8 cellular contexts compared by ENCODE assay signal in the genomic region with DNA sequence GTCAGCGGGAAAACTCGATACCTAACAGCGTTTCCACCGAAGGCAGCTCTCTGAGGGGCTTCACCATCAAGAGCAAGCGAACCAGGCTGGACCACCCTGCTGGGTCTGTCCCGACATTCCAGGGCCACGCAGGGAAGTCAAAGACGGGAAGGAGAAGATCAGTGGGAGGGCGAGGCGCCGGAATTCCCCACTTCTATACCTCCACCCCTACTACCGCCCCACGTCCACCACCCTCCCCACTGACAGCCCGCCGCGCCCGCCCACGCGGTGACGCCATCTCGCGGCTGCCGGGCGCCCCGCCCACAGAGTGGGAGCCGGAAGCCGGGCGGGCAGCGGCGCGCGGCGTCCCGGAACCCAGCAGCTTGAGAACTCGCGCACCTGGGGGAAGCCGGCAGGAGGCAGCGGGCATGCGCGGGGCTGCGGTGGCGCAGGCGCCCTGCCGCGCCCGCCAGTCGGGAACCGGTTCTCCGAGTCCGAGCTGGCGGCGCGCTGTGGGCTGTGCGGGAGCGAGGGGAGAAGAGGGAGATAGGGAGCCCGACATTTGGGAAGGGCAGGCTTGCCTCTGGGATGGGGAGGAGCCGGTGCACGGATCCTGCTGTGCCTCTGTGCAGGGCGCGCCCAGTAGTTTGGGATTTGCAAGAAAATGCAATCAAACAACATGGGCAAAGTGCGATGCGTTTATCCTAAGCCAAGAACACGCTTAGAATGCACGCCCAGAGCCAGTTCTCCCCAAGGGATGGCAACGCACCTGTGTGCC. TPM values are rescaled to one million over a fixed set of nuclear protein-coding genes. Genes with fewer than 3 reads are reported as not detected.
DNase-seq lines count a peak whose midpoint lies in the region; ATAC-seq and TF ChIP-seq lines count a peak whose summit lies in the region.

No MANE protein-coding gene starts in this region.

- H3K4me1 ChIP-seq in heart right ventricle = peaks cover 7 to 39% (median 30%) of the 10 kb centered on the region in 9 donors

- peaks cover 30% of the 10 kb centered on the region for H3K4me1 Mint-ChIP-seq in type B pancreatic cell (ENCODE audit: unreplicated experiment)

- H3K27ac ChIP-seq in adipose tissue (ENCODE audit: low read depth, low read length) = peak overlapping the region; percentile 34
- H3K27ac ChIP-seq in heart right ventricle = peak overlapping the region; percentile 14 to 95 (median 88)

- H3K36me3 ChIP-seq in heart right ventricle = no peaks in the 10 kb centered on the region

- no peaks in the 10 kb centered on the region for H3K9me3 ChIP-seq in heart right ventricle

- WGBS in adipose tissue, 3 donors = 0% methylated on average over 61 to 65 of the region's 65 CpGs
- 1% methylated on average over 64 to 65 of the region's 65 CpGs for WGBS in heart right ventricle, 2 donors

- intact Hi-C loops in heart right ventricle (cut with DNase I) (loop anchor here in 1 of 10 donors (2.0 to 10.0 kb wide), 2 partner anchors 43 to 273 kb away; a partner anchor contains a TSS), posterior cingulate gyrus (cut with DNase I) (loop anchor here (5.0 to 10.0 kb wide), 3 partner anchors 135 to 513 kb away; no protein-coding TSS in a partner anchor)

- DNase-seq in GM13976 (ENCODE audit: low spot score) = peak; percentile 91
- peak; percentile 48 for DNase-seq in NCI-H128 (lab: John Stamatoyannopoulos, UW; ENCODE audit: unreplicated experiment)
- DNase-seq in T follicular helper cell (ENCODE audit: low read depth) = peak; percentile 90
- peak; percentile 87 to 92 for DNase-seq in heart right ventricle
- peak; percentile 76 to 99 (median 84) for DNase-seq in posterior cingulate gyrus
- peak; percentile 88 for DNase-seq in type B pancreatic cell (ENCODE audit: extremely low spot score, unreplicated experiment)

- peak overlapping the region; percentile 94 for H3K4me3 Mint-ChIP-seq in type B pancreatic cell

- peak overlapping the region; percentile 52 to 92 (median 68) for H3K4me3 ChIP-seq in heart right ventricle

- no peaks in the 10 kb centered on the region for H3K27me3 Mint-ChIP-seq in type B pancreatic cell

- no peaks in the 10 kb centered on the region for H3K27me3 ChIP-seq in heart right ventricle

- ATAC-seq in HG02759 (IDR thresholded peaks at IDR 0.05; ENCODE audit: unreplicated experiment) = peak; percentile 54
- ATAC-seq in heart right ventricle = peak; percentile 72 to 93 (median 82)

- in situ Hi-C loops in GM13976 (cut with MboI; ENCODE audit: low sequenced_read_pairs, unreplicated experiment) = no loop called here

- H3K36me3 Mint-ChIP-seq in type B pancreatic cell = no peaks in the 10 kb centered on the region

- TF ChIP-seq CTCF in GM13976 (IDR thresholded peaks at IDR 0.05; ENCODE audit: borderline replicate concordance, control extremely low read depth, extremely low read depth, insufficient read depth, missing control alignments) = no peak
- peak in 4 of 9 donors; percentile 10 to 37 (median 27) for TF ChIP-seq CTCF in heart right ventricle (IDR thresholded peaks at IDR 0.05)
- peak; percentile 27 for TF ChIP-seq CTCF in type B pancreatic cell (conservative IDR thresholded peaks at IDR 0.05)

- H3K27ac Mint-ChIP-seq in type B pancreatic cell = peak overlapping the region; percentile 94

- no peaks in the 10 kb centered on the region for H3K9me3 Mint-ChIP-seq in type B pancreatic cell

RNA-seq across cellular contexts. Expression of a gene that starts 3.2 kb away (rescaled TPM):
- polyA plus RNA-seq in adipose tissue (10 to 100 TPM in 1 of 3 donors, 1 to 10 TPM in 2; 3.8 to 18.4 (median 7.6) TPM), heart right ventricle (10 to 100 TPM in 1 of 2 donors, 1 to 10 TPM in 1; 5.2 to 11.0 TPM)
- total RNA-seq in heart right ventricle (10 to 100 TPM in 5 of 10 donors, 1 to 10 TPM in 5; 6.5 to 13.5 (median 9.6) TPM), type B pancreatic cell (ENCODE audit: low replicate concordance) (27.1 and 36.2 TPM in 2 replicates)

Comparison
In these comparisons a context has a peak if more than half of its experiments do, and no peak if none do; other contexts are left out.
1. Peak in every context shown above with its lines: DNase-seq, ATAC-seq, H3K4me3 ChIP-seq and H3K27ac ChIP-seq.